1 cellular context compared by ENCODE assay signal in the genomic region with DNA sequence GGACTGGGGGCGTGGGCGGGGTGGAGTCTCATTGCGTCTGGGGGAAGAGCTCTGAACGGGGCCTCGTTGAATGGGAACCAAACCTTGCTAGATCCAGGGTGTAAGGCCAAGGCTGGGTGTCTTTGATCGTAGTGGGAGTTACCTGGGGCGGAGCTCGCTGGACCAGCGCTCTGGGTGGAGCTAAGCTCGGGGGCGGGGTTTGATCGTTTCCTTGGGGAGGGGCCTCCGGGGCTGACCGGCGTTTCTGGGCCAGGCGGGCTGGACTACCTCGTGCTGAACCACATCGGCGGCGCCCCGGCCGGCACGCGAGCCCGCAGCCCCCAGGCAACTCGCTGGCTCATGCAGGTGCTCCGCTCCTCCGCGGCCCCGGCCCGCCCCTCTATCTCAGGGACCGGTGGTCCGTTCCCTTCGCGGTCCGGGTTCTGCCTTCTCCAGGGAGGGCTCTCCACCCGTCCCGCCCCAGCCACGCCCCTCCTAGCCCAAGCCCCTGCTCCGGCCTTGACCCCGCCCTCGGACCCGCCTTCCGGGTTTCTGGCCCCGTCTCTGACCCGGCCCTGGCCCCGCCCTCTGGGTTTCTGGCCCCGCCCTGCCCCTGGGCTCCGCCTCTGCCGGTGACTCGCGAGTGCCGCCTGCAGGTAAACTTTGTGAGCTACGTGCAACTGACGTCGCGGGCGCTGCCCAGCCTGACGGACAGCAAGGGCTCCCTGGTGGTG.
TF ChIP-seq lines count a peak whose summit lies in the region.

No MANE protein-coding gene starts in this region.

TF ChIP-seq in K562, 482 proteins besides CTCF, POLR2A, EP300 and RAD21 (continued from another document and continues in another):
- TF ChIP-seq THAP12 (CRISPR knock-in tag; IDR thresholded peaks at IDR 0.05) = no peak
- peak; percentile 56; the same call in 1 of the 2 replicates for TF ChIP-seq HDGF (IDR thresholded peaks at IDR 0.05)
- peak; percentile 24; the same call in 1 of the 2 replicates for TF ChIP-seq HCFC1 (IDR thresholded peaks at IDR 0.05; ENCODE audit: low read depth, low read length)
- peak; percentile 52; the same call in 1 of the 2 replicates for TF ChIP-seq ZBTB9 (CRISPR knock-in tag; IDR thresholded peaks at IDR 0.05)
- peak in 1 of 3 experiments; percentile 18 for TF ChIP-seq YY1 (IDR thresholded peaks at IDR 0.05; ENCODE audit: borderline replicate concordance in 1 of 3, control insufficient read depth in 1 of 3, extremely low read depth in 1 of 3, insufficient read depth in 3 of 3, insufficient read length in 1 of 3, insufficient replicate concordance in 2 of 3, low read depth in 1 of 3, low read length in 2 of 3)
- TF ChIP-seq GTF3C2 (IDR thresholded peaks at IDR 0.05; ENCODE audit: borderline replicate concordance, extremely low read depth, insufficient read length) = peak; percentile 59
- TF ChIP-seq ELF1 (tag; IDR thresholded peaks at IDR 0.05) = peak; percentile 86
- TF ChIP-seq, protein P1, sequence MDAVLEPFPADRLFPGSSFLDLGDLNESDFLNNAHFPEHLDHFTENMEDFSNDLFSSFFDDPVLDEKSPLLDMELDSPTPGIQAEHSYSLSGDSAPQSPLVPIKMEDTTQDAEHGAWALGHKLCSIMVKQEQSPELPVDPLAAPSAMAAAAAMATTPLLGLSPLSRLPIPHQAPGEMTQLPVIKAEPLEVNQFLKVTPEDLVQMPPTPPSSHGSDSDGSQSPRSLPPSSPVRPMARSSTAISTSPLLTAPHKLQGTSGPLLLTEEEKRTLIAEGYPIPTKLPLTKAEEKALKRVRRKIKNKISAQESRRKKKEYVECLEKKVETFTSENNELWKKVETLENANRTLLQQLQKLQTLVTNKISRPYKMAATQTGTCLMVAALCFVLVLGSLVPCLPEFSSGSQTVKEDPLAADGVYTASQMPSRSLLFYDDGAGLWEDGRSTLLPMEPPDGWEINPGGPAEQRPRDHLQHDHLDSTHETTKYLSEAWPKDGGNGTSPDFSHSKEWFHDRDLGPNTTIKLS (IDR thresholded peaks at IDR 0.05; ENCODE audit: borderline replicate concordance, low read depth) = no peak
- TF ChIP-seq MGA (IDR thresholded peaks at IDR 0.05) = peak; percentile 59
- TF ChIP-seq ZNF24 (IDR thresholded peaks at IDR 0.05) = no peak
- no peak for TF ChIP-seq HEY1 (CRISPR knock-in tag; IDR thresholded peaks at IDR 0.05; ENCODE audit: borderline replicate concordance)
- TF ChIP-seq MTA3 (IDR thresholded peaks at IDR 0.05; ENCODE audit: borderline replicate concordance) = 0 out of 2 replicates have a peak, but pooled peaks have one; percentile 45
- peak; percentile 95; the same call in 1 of the 2 replicates for TF ChIP-seq NKRF (IDR thresholded peaks at IDR 0.05; ENCODE audit: borderline replicate concordance)
- no peak for TF ChIP-seq CGGBP1 (CRISPR knock-in tag; IDR thresholded peaks at IDR 0.05)
- TF ChIP-seq TCF3 (CRISPR knock-in tag; IDR thresholded peaks at IDR 0.05) = peak; percentile 23; the same call in 1 of the 2 replicates
- no peak for TF ChIP-seq ZKSCAN3 (CRISPR knock-in tag; IDR thresholded peaks at IDR 0.05)
- TF ChIP-seq EP400 (IDR thresholded peaks at IDR 0.05) = peak; percentile 41; the same call in 1 of the 2 replicates
- peak; percentile 57; the same call in 1 of the 2 replicates for TF ChIP-seq ATF7 (IDR thresholded peaks at IDR 0.05)
- peak; percentile 71 for TF ChIP-seq MYC (IDR thresholded peaks at IDR 0.05; ENCODE audit: low read depth, low read length)
- no peak for TF ChIP-seq MYC (CRISPR knock-in tag; IDR thresholded peaks at IDR 0.05; ENCODE audit: borderline replicate concordance, low read depth)
- 0 out of 2 replicates have a peak, but pooled peaks have one; percentile 24 for TF ChIP-seq SMAD3 (CRISPR knock-in tag; conservative IDR thresholded peaks at IDR 0.05)
- TF ChIP-seq TARDBP (IDR thresholded peaks at IDR 0.05) = peak; percentile 33; the same call in 1 of the 2 replicates
